ENCODE assay signal across 17 cellular contexts in the genomic region with DNA sequence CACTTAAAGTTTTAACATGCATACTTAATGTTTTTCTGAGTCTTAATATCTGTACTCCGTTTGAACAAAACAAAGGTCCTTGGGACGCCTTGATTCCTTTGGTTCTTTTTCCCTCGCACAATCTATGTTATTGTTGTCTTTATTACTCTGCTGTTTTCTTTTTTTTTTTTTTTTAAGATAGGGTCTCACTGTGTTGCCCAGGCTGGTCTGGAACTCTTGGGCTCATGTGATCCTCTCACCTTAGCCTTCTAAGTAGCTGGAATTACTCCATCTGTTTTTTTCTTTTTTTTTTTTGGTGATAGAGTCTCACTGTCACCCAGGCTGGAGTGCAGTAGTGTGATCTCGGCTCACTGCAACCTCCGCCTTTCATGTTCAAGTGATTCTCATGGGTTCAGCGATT. TPM values are rescaled to one million over a fixed set of nuclear protein-coding genes. Genes with fewer than 3 reads are reported as not detected.
DNase-seq lines count a peak whose midpoint lies in the region; ATAC-seq, FAIRE-seq and TF ChIP-seq lines count a peak whose summit lies in the region.
"Had no signal": no experiment of that assay in that cellular context is flagged by ENCODE, and none has a peak within 500 bp of the region (broad histone marks: within the 10 kb centered on the region; RNA-seq: fewer than 3 reads in every experiment).

No MANE protein-coding gene starts in this region.

- H3K9me3 ChIP-seq in HepG2 (ENCODE audit: low read length) (no peaks in the 10 kb centered on the region), right lobe of liver (no peaks in the 10 kb centered on the region)
- H3K9me3 ChIP-seq: Caco-2 had no signal

- no peak overlapping the region for H3K4me3 Mint-ChIP-seq in effector memory CD8-positive, alpha-beta T cell
- no peak overlapping the region for H3K4me3 Mint-ChIP-seq in osteocyte (ENCODE audit: unreplicated experiment)
- H3K4me3 Mint-ChIP-seq: CD8-positive, alpha-beta memory T cell had no signal

- H3K4me2 ChIP-seq in HepG2 (ENCODE audit: low read depth, low read length) = no peak overlapping the region
- H3K4me2 ChIP-seq: BLaER1 had no signal

- H3K27ac Mint-ChIP-seq in effector memory CD8-positive, alpha-beta T cell = peak overlapping the region; percentile 12 to 19
- H3K27ac Mint-ChIP-seq in osteocyte (ENCODE audit: unreplicated experiment) = peak overlapping the region; percentile 1

- H3K4me1 ChIP-seq in HepG2 (ENCODE audit: insufficient read depth, low read length) (peaks cover 16% of the 10 kb centered on the region), right lobe of liver (no peaks in the 10 kb centered on the region)
- H3K4me1 ChIP-seq: BLaER1, Caco-2 had no signal

- 99% methylated on average over 6 of the region's 6 CpGs for WGBS in HepG2 (ENCODE audit: low lambda C conversion rate)
- 98% methylated on average over 6 of the region's 6 CpGs for WGBS in right lobe of liver (ENCODE audit: insufficient coverage, low coverage, low lambda C conversion rate, missing lambda C conversion rate)

- CTCF ChIA-PET in HepG2 (lab: Yijun Ruan, JAX; ENCODE audit: low intra/inter-chr PET ratio, low total read pairs) = no interaction called here

- TF ChIP-seq CTCF in HepG2 (CRISPR knock-in tag; IDR thresholded peaks at IDR 0.05) (no peak), right lobe of liver (IDR thresholded peaks at IDR 0.05) (no peak), osteocyte (IDR thresholded peaks at IDR 0.05) (no peak)

- intact Hi-C loops in HepG2 (cut with micrococcal nuclease; ENCODE audit: unreplicated experiment) = no loop called here
- intact Hi-C loops in right lobe of liver (cut with DNase I) = no loop called here

- 0 out of 2 replicates have a peak, but pooled peaks cover 3% of the 10 kb centered on the region for H4K20me1 ChIP-seq in HepG2 (ENCODE audit: insufficient read depth, low read length)

- POLR2A ChIA-PET in HepG2 (lab: Yijun Ruan, JAX) = no interaction called here

- ATAC-seq in HepG2 (no peak), right lobe of liver (no peak), GM21723 (IDR thresholded peaks at IDR 0.05; ENCODE audit: unreplicated experiment) (no peak)
- ATAC-seq in effector memory CD8-positive, alpha-beta T cell (replicated peaks) = no peak

- DNase-seq in HepG2 (ENCODE audit: low spot score) (no peak), right lobe of liver (no peak), osteocyte (ENCODE audit: extremely low spot score, unreplicated experiment) (no peak), SHP77 (lab: John Stamatoyannopoulos, UW) (no peak), NCI-H1694 (lab: John Stamatoyannopoulos, UW) (no peak)
- DNase-seq in effector memory CD8-positive, alpha-beta T cell = no peak
- DNase-seq: 8988T; AML-193; Caco-2; CD8-positive, alpha-beta memory T cell; DND-41; GDM1; GM23248; H7 had no signal

- FAIRE-seq in HepG2 (lab: Jason Lieb, UNC) = no peak
- FAIRE-seq: GM12892 had no signal

- no peak overlapping the region for H3K9ac ChIP-seq in HepG2 (ENCODE audit: insufficient read depth, low read depth, low read length)
- H3K9ac ChIP-seq: BLaER1, GM23248 had no signal

- H3K9me3 Mint-ChIP-seq in effector memory CD8-positive, alpha-beta T cell = no peaks in the 10 kb centered on the region
- H3K9me3 Mint-ChIP-seq in osteocyte (ENCODE audit: unreplicated experiment) = no peaks in the 10 kb centered on the region
- H3K9me3 Mint-ChIP-seq: CD8-positive, alpha-beta memory T cell had no signal

- no peaks in the 10 kb centered on the region for H3K27me3 ChIP-seq in HepG2 (ENCODE audit: control insufficient read depth in 1 of 2, insufficient read depth in 2 of 2, low read length in 2 of 2)
- H3K27me3 ChIP-seq in right lobe of liver = no peaks in the 10 kb centered on the region
- H3K27me3 ChIP-seq: BLaER1 had no signal

- peaks cover 92% of the 10 kb centered on the region for H3K36me3 Mint-ChIP-seq in effector memory CD8-positive, alpha-beta T cell (ENCODE audit: insufficient read depth)
- H3K36me3 Mint-ChIP-seq in osteocyte (ENCODE audit: unreplicated experiment) = peaks cover 46% of the 10 kb centered on the region

- H3K79me2 ChIP-seq in HepG2 (ENCODE audit: insufficient read depth, low read length) = peaks cover 78% of the 10 kb centered on the region

- TF ChIP-seq RAD21 in HepG2 (CRISPR knock-in tag; IDR thresholded peaks at IDR 0.05) = no peak

- H3K27ac ChIP-seq in HepG2 (ENCODE audit: extremely low read length, insufficient read depth, low read length) (no peak overlapping the region), right lobe of liver (no peak overlapping the region)
- H3K27ac ChIP-seq: BLaER1, GM23248 had no signal

- H2AFZ ChIP-seq in HepG2 (ENCODE audit: low read length) = no peak overlapping the region
- H2AFZ ChIP-seq: GM23248 had no signal

- peaks cover 0 to 36% of the 10 kb centered on the region in 2 donors for H3K4me1 Mint-ChIP-seq in effector memory CD8-positive, alpha-beta T cell (ENCODE audit: low read depth in 2 of 2)
- no peaks in the 10 kb centered on the region for H3K4me1 Mint-ChIP-seq in osteocyte (ENCODE audit: unreplicated experiment)

- in situ Hi-C loops in HepG2 (cut with HindIII; ENCODE audit: extremely low pct_ligation_motif_present, low pct_unique_long_range_greater_than_20kb) = no loop called here

- no peak for TF ChIP-seq POLR2A in HepG2 (IDR thresholded peaks at IDR 0.05; ENCODE audit: insufficient read depth in 1 of 2, low read depth in 2 of 2, low read length in 2 of 2)
- TF ChIP-seq POLR2A in right lobe of liver (IDR thresholded peaks at IDR 0.05) = no peak

- TF ChIP-seq EP300 in HepG2 (IDR thresholded peaks at IDR 0.05; ENCODE audit: low read depth in 2 of 2, low read length in 2 of 2) (no peak), HepG2 (CRISPR knock-in tag; IDR thresholded peaks at IDR 0.05; ENCODE audit: borderline replicate concordance) (no peak)

- no TSS peak for BruUV-seq in HepG2 (replicated peaks; lab: Mats Ljungman, UMichigan)

- no peaks in the 10 kb centered on the region for H3K27me3 Mint-ChIP-seq in effector memory CD8-positive, alpha-beta T cell
- H3K27me3 Mint-ChIP-seq in osteocyte (ENCODE audit: unreplicated experiment) = no peaks in the 10 kb centered on the region
- H3K27me3 Mint-ChIP-seq: CD8-positive, alpha-beta memory T cell had no signal

- peaks cover 29 to 81% of the 10 kb centered on the region in 2 experiments for H3K36me3 ChIP-seq in HepG2 (replicated peaks in 1 of 2; ENCODE audit: control insufficient read depth in 1 of 2, insufficient read depth in 2 of 2, low read length in 2 of 2)
- peaks cover 3 to 52% (median 20%) of the 10 kb centered on the region in 4 donors for H3K36me3 ChIP-seq in right lobe of liver

- H3K4me3 ChIP-seq in HepG2 (replicated peaks in 1 of 3; ENCODE audit: insufficient read depth in 1 of 3, low read depth in 2 of 3, low read length in 3 of 3) (no peak overlapping the region), right lobe of liver (no peak overlapping the region)
- H3K4me3 ChIP-seq: BLaER1, GM23248 had no signal

RNA-seq across cellular contexts. Expression of a gene that starts 13.2 kb away (rescaled TPM):
- total RNA-seq in HepG2 (2016; rRNA removed; fragmentation: Illumina TruSeq; extraction: Trizol) (39.3 and 51.3 TPM in 2 replicates), right lobe of liver (10 to 100 TPM; 15.8 to 49.4 (median 20.1) TPM), osteocyte (43.9 and 56.5 TPM in 2 replicates)
- total RNA-seq in HepG2 (2016; cell fraction: cytosol; rRNA removed; fragmentation: Illumina TruSeq; extraction: Trizol; ENCODE audit: low read depth) = 32.5 and 35.1 TPM in 2 replicates
- 40.6 and 48.2 TPM in 2 replicates for total RNA-seq in HepG2 (2016; cell fraction: insoluble cytoplasmic fraction; rRNA removed; fragmentation: Illumina TruSeq; extraction: Trizol)
- total RNA-seq in HepG2 (2016; cell fraction: membrane; rRNA removed; fragmentation: Illumina TruSeq; extraction: Trizol) = 43.6 and 51.5 TPM in 2 replicates
- 132 and 141 TPM in 2 replicates for total RNA-seq in HepG2 (2016; cell fraction: nucleus; rRNA removed; fragmentation: Illumina TruSeq; extraction: Trizol)
- 72.1 and 84.1 TPM in 2 replicates for polyA plus RNA-seq in HepG2 (2011; rRNA removed)
- polyA plus RNA-seq in HepG2 (2011; cell fraction: cytosol; rRNA removed) = 52.6 and 55.4 TPM in 2 replicates
- 70.8 and 78.9 TPM in 2 replicates for polyA plus RNA-seq in HepG2 (2011; cell fraction: nucleus; rRNA removed)
- 36.4 and 36.6 TPM in 2 replicates for polyA plus RNA-seq in HepG2 (2012)
- polyA plus RNA-seq in HepG2 (2016; cell fraction: cytosol; fragmentation: Illumina TruSeq; extraction: Trizol; ENCODE audit: low read depth) = 39.6 and 43.2 TPM in 2 replicates
- 41.2 and 47.5 TPM in 2 replicates for polyA plus RNA-seq in HepG2 (2016; cell fraction: insoluble cytoplasmic fraction; fragmentation: Illumina TruSeq; extraction: Trizol; ENCODE audit: low read depth)
- polyA plus RNA-seq in HepG2 (2016; cell fraction: membrane; fragmentation: Illumina TruSeq; extraction: Trizol; ENCODE audit: low read depth) = 46.0 and 49.8 TPM in 2 replicates
- 59.3 and 60.4 TPM in 2 replicates for polyA plus RNA-seq in HepG2 (2016; cell fraction: nucleus; fragmentation: Illumina TruSeq; extraction: Trizol; ENCODE audit: insufficient read depth, low read depth)
- 65.5 and 210 TPM in 2 replicates for polyA minus RNA-seq in HepG2 (2011; rRNA and poly(A)+ RNA removed; ENCODE audit: low replicate concordance)
- polyA minus RNA-seq in HepG2 (2011; cell fraction: cytosol; rRNA and poly(A)+ RNA removed) = 28.0 and 33.0 TPM in 2 replicates
- 342 and 460 TPM in 2 replicates for polyA minus RNA-seq in HepG2 (2011; cell fraction: nucleus; rRNA and poly(A)+ RNA removed)

RNA-seq across cellular contexts. Expression of a gene that starts 21.8 kb away (rescaled TPM):
- total RNA-seq in HepG2 (2016; rRNA removed; fragmentation: Illumina TruSeq; extraction: Trizol) = 1.4 and 1.5 TPM in 2 replicates
- 0.35 and 0.40 TPM in 2 replicates for total RNA-seq in HepG2 (2016; cell fraction: cytosol; rRNA removed; fragmentation: Illumina TruSeq; extraction: Trizol; ENCODE audit: low read depth)
- total RNA-seq in HepG2 (2016; cell fraction: insoluble cytoplasmic fraction; rRNA removed; fragmentation: Illumina TruSeq; extraction: Trizol) = 1.1 and 1.2 TPM in 2 replicates
- total RNA-seq in HepG2 (2016; cell fraction: membrane; rRNA removed; fragmentation: Illumina TruSeq; extraction: Trizol) = 1.1 TPM in 2 replicates
- 1.4 TPM in 2 replicates for total RNA-seq in HepG2 (2016; cell fraction: nucleus; rRNA removed; fragmentation: Illumina TruSeq; extraction: Trizol)
- 0.29 and 0.73 TPM in 2 replicates for polyA plus RNA-seq in HepG2 (2011; rRNA removed)
- 0.17 and 0.19 TPM in 2 replicates for polyA plus RNA-seq in HepG2 (2011; cell fraction: cytosol; rRNA removed)
- 0.45 and 0.59 TPM in 2 replicates for polyA plus RNA-seq in HepG2 (2011; cell fraction: nucleus; rRNA removed)
- polyA plus RNA-seq in HepG2 (2012) = 0.24 and 0.85 TPM in 2 replicates
- polyA plus RNA-seq in HepG2 (2016; cell fraction: cytosol; fragmentation: Illumina TruSeq; extraction: Trizol; ENCODE audit: low read depth) = 0.11 and 0.58 TPM in 2 replicates
- 0.67 and 0.78 TPM in 2 replicates for polyA plus RNA-seq in HepG2 (2016; cell fraction: insoluble cytoplasmic fraction; fragmentation: Illumina TruSeq; extraction: Trizol; ENCODE audit: low read depth)
- polyA plus RNA-seq in HepG2 (2016; cell fraction: membrane; fragmentation: Illumina TruSeq; extraction: Trizol; ENCODE audit: low read depth) = 0.33 and 0.58 TPM in 2 replicates
- polyA plus RNA-seq in HepG2 (2016; cell fraction: nucleus; fragmentation: Illumina TruSeq; extraction: Trizol; ENCODE audit: insufficient read depth, low read depth) = 2.7 and 2.8 TPM in 2 replicates
- 0.12 and 0.28 TPM in 2 replicates for polyA minus RNA-seq in HepG2 (2011; rRNA and poly(A)+ RNA removed; ENCODE audit: low replicate concordance)
- 0.49 and 0.88 TPM in 2 replicates for polyA minus RNA-seq in HepG2 (2011; cell fraction: cytosol; rRNA and poly(A)+ RNA removed)
- polyA minus RNA-seq in HepG2 (2011; cell fraction: nucleus; rRNA and poly(A)+ RNA removed) = 0.50 and 0.52 TPM in 2 replicates
- total RNA-seq in right lobe of liver = 1 to 10 TPM in 5 of 6 experiments, under 1 TPM in 1; 0.31 to 3.9 (median 2.1) TPM
- total RNA-seq in osteocyte = 4.3 and 4.9 TPM in 2 replicates
- total RNA-seq: GM23248 had no signal
